ENCODE assay signal across 8 cellular contexts in genomic region chr2:121356058-121356640, GRCh38.
A peak's percentile ranks its signal among the peaks of the same experiment; 100 is the strongest.
DNase-seq lines count a peak whose midpoint lies in the region; ATAC-seq and TF ChIP-seq lines count a peak whose summit lies in the region.

No MANE protein-coding gene starts in this region.

- peaks cover 34% of the 10 kb centered on the region for H3K36me3 Mint-ChIP-seq in T-helper 2 cell treated with Interferon-gamma antibody and Interleukin-4, amounts not matched to agents 5 μg/mL and 100 μg/mL, for 36 hours (ENCODE audit: low read depth)

- H3K9me3 ChIP-seq in iPS DF 6.9 (ENCODE audit: control insufficient read depth, insufficient read depth, low read length): no peaks in the 10 kb centered on the region

- H3K4me3 ChIP-seq in astrocyte of the spinal cord (ENCODE audit: low read depth, low read length) (no peak overlapping the region), iPS DF 6.9 (ENCODE audit: low read length) (no peak overlapping the region)

- WGBS in iPS DF 6.9 (ENCODE audit: insufficient coverage, insufficient read length): no CpG with 5 or more reads among the region's 9 CpGs

- no peaks in the 10 kb centered on the region for H3K27me3 Mint-ChIP-seq in T-helper 2 cell treated with Interferon-gamma antibody and Interleukin-4, amounts not matched to agents 5 μg/mL and 100 μg/mL, for 36 hours (ENCODE audit: low read depth)

- H3K9me3 Mint-ChIP-seq in T-helper 2 cell treated with Interferon-gamma antibody and Interleukin-4, amounts not matched to agents 5 μg/mL and 100 μg/mL, for 36 hours: no peaks in the 10 kb centered on the region

- H3K4me1 ChIP-seq in iPS DF 6.9 (ENCODE audit: control insufficient read depth, insufficient read depth, low read length): no peaks in the 10 kb centered on the region

- H3K27me3 ChIP-seq in iPS DF 6.9 (ENCODE audit: control insufficient read depth, insufficient read depth, low read length): no peaks in the 10 kb centered on the region

- peak; percentile 58 for ATAC-seq in HG03103 (IDR thresholded peaks at IDR 0.05; ENCODE audit: low read depth, unreplicated experiment)
- no peak for ATAC-seq in stimulated activated naive CD8-positive, alpha-beta T cell treated with anti-CD3 and anti-CD28 coated beads, Interleukin-15, Interleukin-2, amounts not matched to agents 100 U/mL and 50 U/mL, for 24 hours

- in situ Hi-C loops in astrocyte of the spinal cord (cut with HindIII; ENCODE audit: low sequenced_read_pairs): no loop called here

- peak; percentile 86 for TF ChIP-seq CTCF in astrocyte of the spinal cord (IDR thresholded peaks at IDR 0.05; ENCODE audit: low read depth, low read length)

- no peak overlapping the region for H3K27ac Mint-ChIP-seq in T-helper 2 cell treated with Interferon-gamma antibody and Interleukin-4, amounts not matched to agents 5 μg/mL and 100 μg/mL, for 36 hours

- H3K36me3 ChIP-seq in iPS DF 6.9 (ENCODE audit: control insufficient read depth, insufficient read depth, low read length): peaks cover 9% of the 10 kb centered on the region; the same call in 1 of the 2 replicates

- H3K4me3 Mint-ChIP-seq in T-helper 2 cell treated with Interferon-gamma antibody and Interleukin-4, amounts not matched to agents 5 μg/mL and 100 μg/mL, for 36 hours: no peak overlapping the region

- no peak overlapping the region for H3K27ac ChIP-seq in iPS DF 6.9 (ENCODE audit: low read length)

- peaks cover 5% of the 10 kb centered on the region for H3K4me1 Mint-ChIP-seq in T-helper 2 cell treated with Interferon-gamma antibody and Interleukin-4, amounts not matched to agents 5 μg/mL and 100 μg/mL, for 36 hours (ENCODE audit: low read depth)

- DNase-seq in NCI-H1436 (lab: John Stamatoyannopoulos, UW) (peak; percentile 47), NCI-H1436 treated with DMSO at 0.1 percent for 48 hours (lab: John Stamatoyannopoulos, UW) (no peak), NCI-H446 treated with DMSO at 0.1 percent for 48 hours (lab: John Stamatoyannopoulos, UW) (peak; percentile 9), astrocyte of the spinal cord (ENCODE audit: low read depth, low spot score) (peak; percentile 78), iPS DF 6.9 (ENCODE audit: low read depth, low spot score) (peak; percentile 61)
- DNase-seq in stimulated activated naive CD8-positive, alpha-beta T cell treated with anti-CD3 and anti-CD28 coated beads, Interleukin-15, Interleukin-2, amounts not matched to agents 100 U/mL and 50 U/mL, for 24 hours: peak; percentile 10
- DNase-seq in T-helper 2 cell treated with Interferon-gamma antibody and Interleukin-4, amounts not matched to agents 5 μg/mL and 100 μg/mL, for 36 hours (ENCODE audit: low spot score): no peak

Comparison
In these comparisons a context has a peak if more than half of its experiments do, and no peak if none do; other contexts are left out.
1. DNase-seq: peak in NCI-H1436 (single experiment), NCI-H446 treated with DMSO at 0.1 percent for 48 hours (single experiment), astrocyte of the spinal cord (single experiment), iPS DF 6.9 (single experiment) and stimulated activated naive CD8-positive, alpha-beta T cell treated with anti-CD3 and anti-CD28 coated beads, Interleukin-15, Interleukin-2, amounts not matched to agents 100 U/mL and 50 U/mL, for 24 hours (single experiment); none in NCI-H1436 treated with DMSO at 0.1 percent for 48 hours (single experiment) and T-helper 2 cell treated with Interferon-gamma antibody and Interleukin-4, amounts not matched to agents 5 μg/mL and 100 μg/mL, for 36 hours (single experiment).